Comparison of ENCODE assay signal across 8 cellular contexts in genomic region chr20:32539817-32540675, GRCh38. TPM values are rescaled to one million over a fixed set of nuclear protein-coding genes. Genes with fewer than 3 reads are reported as not detected.
A peak's percentile ranks its signal among the peaks of the same experiment; 100 is the strongest.
DNase-seq lines count a peak whose midpoint lies in the region; ATAC-seq lines count a peak whose summit lies in the region.

No MANE protein-coding gene starts in this region.

- H3K4me3 ChIP-seq in effector memory CD4-positive, alpha-beta T cell (ENCODE audit: insufficient read depth, low read depth, low read length, poor library complexity, severe bottlenecking) = peak overlapping the region; percentile 13

- no peaks in the 10 kb centered on the region for H3K36me3 Mint-ChIP-seq in IgD-negative memory B cell
- H3K36me3 Mint-ChIP-seq in activated CD4-positive, alpha-beta T cell treated with anti-CD3 and anti-CD28 coated beads, Interleukin-2, amount 10 ng/mL, durations not matched to agents 7 days and 5 days (ENCODE audit: low read depth) = peaks cover 30% of the 10 kb centered on the region

- peaks cover 2% of the 10 kb centered on the region for H3K27me3 Mint-ChIP-seq in IgD-negative memory B cell
- H3K27me3 Mint-ChIP-seq in activated CD4-positive, alpha-beta T cell treated with anti-CD3 and anti-CD28 coated beads, Interleukin-2, amount 10 ng/mL, durations not matched to agents 7 days and 5 days = no peaks in the 10 kb centered on the region

- POLR2A ChIA-PET in activated CD4-positive, alpha-beta T cell treated with anti-CD3 and anti-CD28 coated beads, Interleukin-2, amount 10 ng/mL, durations not matched to agents 7 days and 5 days (lab: Charles Lee) = interaction anchor here (0.6 to 1.0 kb wide), 6 partner anchors 12 to 854 kb away, joined by 3 to 7 read pairs (median 4); no protein-coding TSS in a partner anchor

- peaks cover 34 to 46% (median 41%) of the 10 kb centered on the region in 3 donors for H3K4me1 Mint-ChIP-seq in IgD-negative memory B cell
- H3K4me1 Mint-ChIP-seq in activated CD4-positive, alpha-beta T cell treated with anti-CD3 and anti-CD28 coated beads, Interleukin-2, amount 10 ng/mL, durations not matched to agents 7 days and 5 days = peaks cover 72% of the 10 kb centered on the region

- no peak for ATAC-seq in HG02973 (IDR thresholded peaks at IDR 0.05; ENCODE audit: unreplicated experiment)

- peak overlapping the region; percentile 95 for H3K27ac ChIP-seq in effector memory CD4-positive, alpha-beta T cell (ENCODE audit: insufficient read depth, low read length, poor library complexity, severe bottlenecking)

- peaks cover 82% of the 10 kb centered on the region for H3K4me1 ChIP-seq in effector memory CD4-positive, alpha-beta T cell (ENCODE audit: control insufficient read depth, insufficient read depth, low read length, poor library complexity, severe bottlenecking)

- no peaks in the 10 kb centered on the region for H3K36me3 ChIP-seq in effector memory CD4-positive, alpha-beta T cell (ENCODE audit: control insufficient read depth, insufficient read depth, low read length)

- H3K9me3 Mint-ChIP-seq in IgD-negative memory B cell = no peaks in the 10 kb centered on the region
- H3K9me3 Mint-ChIP-seq in activated CD4-positive, alpha-beta T cell treated with anti-CD3 and anti-CD28 coated beads, Interleukin-2, amount 10 ng/mL, durations not matched to agents 7 days and 5 days = no peaks in the 10 kb centered on the region

- DNase-seq in activated CD4-positive, alpha-beta T cell treated with anti-CD3 and anti-CD28 coated beads, Interleukin-2, amount 10 ng/mL, durations not matched to agents 7 days and 5 days = peak; percentile 85
- peak; percentile 47 to 65 (median 57) for DNase-seq in effector memory CD4-positive, alpha-beta T cell
- peak; percentile 56 for DNase-seq in stimulated activated CD8-positive, alpha-beta memory T cell treated with anti-CD3 and anti-CD28 coated beads, Interleukin-4, amount 100 ng/mL, for 24 hours (ENCODE audit: low read depth)
- DNase-seq in NCI-H82 treated with DMSO at 0.1 percent for 48 hours (lab: John Stamatoyannopoulos, UW; ENCODE audit: unreplicated experiment) = no peak
- no peak for DNase-seq in dermis blood vessel endothelial cell
- no peak for DNase-seq in NCI-H2107 treated with DMSO at 0.1 percent for 48 hours (lab: John Stamatoyannopoulos, UW; ENCODE audit: unreplicated experiment)

- H3K9me3 ChIP-seq in effector memory CD4-positive, alpha-beta T cell (ENCODE audit: control insufficient read depth, low read length) = no peaks in the 10 kb centered on the region

- CTCF ChIA-PET in activated CD4-positive, alpha-beta T cell treated with anti-CD3 and anti-CD28 coated beads, Interleukin-2, amount 10 ng/mL, durations not matched to agents 7 days and 5 days (lab: Charles Lee) = interaction anchor here (0.6 to 1.9 kb wide), 8 partner anchors 12 to 273 kb away, joined by 3 to 6 read pairs (median 4); no protein-coding TSS in a partner anchor

- peak overlapping the region; percentile 91 to 95 (median 93) for H3K27ac Mint-ChIP-seq in IgD-negative memory B cell
- peak overlapping the region; percentile 96 for H3K27ac Mint-ChIP-seq in activated CD4-positive, alpha-beta T cell treated with anti-CD3 and anti-CD28 coated beads, Interleukin-2, amount 10 ng/mL, durations not matched to agents 7 days and 5 days

- peak overlapping the region; percentile 48 to 86 (median 76) for H3K4me3 Mint-ChIP-seq in IgD-negative memory B cell
- peak overlapping the region; percentile 68 for H3K4me3 Mint-ChIP-seq in activated CD4-positive, alpha-beta T cell treated with anti-CD3 and anti-CD28 coated beads, Interleukin-2, amount 10 ng/mL, durations not matched to agents 7 days and 5 days

- H3K27me3 ChIP-seq in effector memory CD4-positive, alpha-beta T cell (replicated peaks; ENCODE audit: control insufficient read depth, insufficient read depth, low read length, poor library complexity, severe bottlenecking) = no peaks in the 10 kb centered on the region

RNA-seq across cellular contexts. Expression of gene NOL4L, which starts 45.1 kb away (rescaled TPM):
- 7.3 TPM for polyA plus RNA-seq in IgD-negative memory B cell
- total RNA-seq in activated CD4-positive, alpha-beta T cell treated with anti-CD3 and anti-CD28 coated beads, Interleukin-2, amount 10 ng/mL, durations not matched to agents 7 days and 5 days = 10 to 100 TPM; 26.1 to 27.4 TPM
- total RNA-seq in dermis blood vessel endothelial cell = 15.8 and 16.5 TPM in 2 replicates

Comparison
In these comparisons a context has a peak if more than half of its experiments do, and no peak if none do; other contexts are left out.
1. DNase-seq: peak in activated CD4-positive, alpha-beta T cell treated with anti-CD3 and anti-CD28 coated beads, Interleukin-2, amount 10 ng/mL, durations not matched to agents 7 days and 5 days (single experiment), effector memory CD4-positive, alpha-beta T cell (3 of 3) and stimulated activated CD8-positive, alpha-beta memory T cell treated with anti-CD3 and anti-CD28 coated beads, Interleukin-4, amount 100 ng/mL, for 24 hours (single experiment); none in NCI-H82 treated with DMSO at 0.1 percent for 48 hours (single experiment), dermis blood vessel endothelial cell (single experiment) and NCI-H2107 treated with DMSO at 0.1 percent for 48 hours (single experiment).